13 cellular contexts compared by ENCODE assay signal in the genomic region with DNA sequence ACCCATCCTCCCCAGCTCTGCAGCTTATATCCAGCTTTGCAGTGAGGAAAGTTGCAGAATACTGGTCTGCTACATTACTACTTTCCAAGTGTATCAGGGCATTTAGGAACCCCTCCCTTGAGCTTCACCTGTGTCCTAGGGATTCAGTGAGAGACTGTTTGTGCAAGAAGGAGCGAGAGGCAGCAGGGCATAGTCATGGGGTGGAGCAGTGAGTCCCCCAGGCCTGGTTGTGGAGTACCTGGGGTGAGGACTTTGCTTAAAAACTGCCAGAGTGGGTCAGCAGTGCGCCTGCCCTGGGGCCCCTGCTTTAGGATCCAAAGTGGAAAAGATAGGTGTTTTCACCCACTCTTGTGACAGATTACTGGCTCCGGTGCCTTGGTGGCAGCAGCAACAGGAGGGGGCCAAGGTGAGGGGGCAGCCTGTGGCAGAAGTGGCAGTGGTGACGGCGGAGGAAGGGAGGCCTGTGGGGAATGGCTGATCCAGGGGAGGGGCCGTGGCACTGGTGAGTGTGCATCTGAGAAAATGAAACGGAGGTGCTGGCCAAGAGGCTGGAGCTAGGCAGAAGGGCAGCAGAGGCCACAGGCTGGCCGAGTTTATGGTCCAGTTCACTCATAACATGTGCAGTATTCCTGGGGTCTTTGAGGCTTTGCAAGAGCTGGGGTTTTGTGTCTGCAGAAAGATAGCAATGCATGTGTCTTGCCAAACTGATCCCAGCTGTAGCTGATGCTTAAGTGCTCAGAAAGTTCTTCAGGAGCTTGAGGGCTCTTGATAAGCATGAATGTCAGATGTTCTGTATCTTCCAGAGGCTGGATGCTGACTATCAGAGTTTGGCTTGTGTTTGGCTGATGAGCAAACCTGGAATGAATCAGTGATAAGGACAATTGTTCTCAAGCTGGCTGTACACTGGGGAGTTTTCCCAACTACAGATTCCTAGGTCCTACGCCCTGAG. TPM values are rescaled to one million over a fixed set of nuclear protein-coding genes. Genes with fewer than 3 reads are reported as not detected.
DNase-seq lines count a peak whose midpoint lies in the region; ATAC-seq and TF ChIP-seq lines count a peak whose summit lies in the region.
"Had no signal": no experiment of that assay in that cellular context is flagged by ENCODE, and none has a peak within 500 bp of the region (broad histone marks: within the 10 kb centered on the region; RNA-seq: fewer than 3 reads in every experiment).

No MANE protein-coding gene starts in this region.

- ATAC-seq in heart right ventricle (no peak), Right ventricle myocardium superior (ENCODE audit: poor library complexity) (no peak), lower lobe of right lung (no peak)

- H3K4me3 ChIP-seq in heart right ventricle (no peak overlapping the region), colonic mucosa (no peak overlapping the region), lower lobe of right lung (no peak overlapping the region), uterus (no peak overlapping the region), Karpas-422 (ENCODE audit: low read length) (no peak overlapping the region)

- H3K79me2 ChIP-seq in Karpas-422 (ENCODE audit: low read length): no peaks in the 10 kb centered on the region

- H2AFZ ChIP-seq in Karpas-422 (ENCODE audit: low read length): no peak overlapping the region

- 68 to 73% methylated on average over 9 of the region's 9 CpGs for WGBS in heart right ventricle, 2 donors

- H3K9ac ChIP-seq in colonic mucosa (ENCODE audit: low read depth in 2 of 2, low read length in 2 of 2): peak overlapping the region in 1 of 2 donors; percentile 15
- no peak overlapping the region for H3K9ac ChIP-seq in Karpas-422 (ENCODE audit: low read length)

- H3K4me2 ChIP-seq in Karpas-422 (ENCODE audit: low read depth, low read length, poor library complexity, severe bottlenecking): no peak overlapping the region

- TF ChIP-seq CTCF in heart right ventricle (IDR thresholded peaks at IDR 0.05) (no peak), colonic mucosa (IDR thresholded peaks at IDR 0.05) (no peak), lower lobe of right lung (IDR thresholded peaks at IDR 0.05) (no peak), uterus (IDR thresholded peaks at IDR 0.05) (no peak)

- peak overlapping the region in 8 of 10 donors; percentile 67 to 85 (median 78) for H3K27ac ChIP-seq in heart right ventricle
- peak overlapping the region; percentile 16 for H3K27ac ChIP-seq in colonic mucosa
- H3K27ac ChIP-seq in lower lobe of right lung: peak overlapping the region; percentile 67
- peak overlapping the region; percentile 26 to 53 for H3K27ac ChIP-seq in uterus
- no peak overlapping the region for H3K27ac ChIP-seq in Karpas-422 (ENCODE audit: low read length)

- peaks cover 15 to 67% (median 46%) of the 10 kb centered on the region in 9 donors for H3K4me1 ChIP-seq in heart right ventricle
- H3K4me1 ChIP-seq in colonic mucosa: no peaks in the 10 kb centered on the region
- H3K4me1 ChIP-seq in lower lobe of right lung: peaks cover 41% of the 10 kb centered on the region
- peaks cover 0 to 11% of the 10 kb centered on the region in 2 donors for H3K4me1 ChIP-seq in uterus
- no peaks in the 10 kb centered on the region for H3K4me1 ChIP-seq in Karpas-422 (ENCODE audit: low read length)
- H3K4me1 ChIP-seq: BE2C had no signal

- H3K9me3 ChIP-seq in heart right ventricle (no peaks in the 10 kb centered on the region), colonic mucosa (no peaks in the 10 kb centered on the region), lower lobe of right lung (no peaks in the 10 kb centered on the region), uterus (no peaks in the 10 kb centered on the region), Karpas-422 (ENCODE audit: low read length) (no peaks in the 10 kb centered on the region)
- H3K9me3 ChIP-seq: BE2C had no signal

- H3K36me3 ChIP-seq in heart right ventricle (peaks cover 0 to 71% (median 24%) of the 10 kb centered on the region in 9 donors), colonic mucosa (no peaks in the 10 kb centered on the region), lower lobe of right lung (peaks cover 59% of the 10 kb centered on the region), uterus (no peaks in the 10 kb centered on the region), Karpas-422 (ENCODE audit: insufficient read depth, low read length) (no peaks in the 10 kb centered on the region)
- H3K36me3 ChIP-seq: BE2C had no signal

- TF ChIP-seq POLR2A in uterus (IDR thresholded peaks at IDR 0.05): no peak

- intact Hi-C loops in heart right ventricle (cut with DNase I): loop anchor here in 8 of 10 donors (1.0 to 5.0 kb wide), 4 partner anchors 47 to 67 kb away; a partner anchor contains a TSS
- intact Hi-C loops in Right ventricle myocardium superior (cut with DNase I): loop anchor here (5.0 kb wide), 1 partner anchor 67 kb away; no protein-coding TSS in a partner anchor
- intact Hi-C loops in colonic mucosa (cut with DNase I): no loop called here
- intact Hi-C loops in lower lobe of right lung (cut with DNase I): no loop called here
- intact Hi-C loops in uterus (cut with DNase I; ENCODE audit: low total_unique reads): loop anchor here (10.0 kb wide), 1 partner anchor 64 kb away; no protein-coding TSS in a partner anchor

- H3K27me3 ChIP-seq in heart right ventricle: no peaks in the 10 kb centered on the region
- no peaks in the 10 kb centered on the region for H3K27me3 ChIP-seq in colonic mucosa
- no peaks in the 10 kb centered on the region for H3K27me3 ChIP-seq in lower lobe of right lung (ENCODE audit: low read depth)
- no peaks in the 10 kb centered on the region for H3K27me3 ChIP-seq in uterus
- no peaks in the 10 kb centered on the region for H3K27me3 ChIP-seq in Karpas-422 (ENCODE audit: low read length)
- H3K27me3 ChIP-seq: BE2C had no signal

- no peaks in the 10 kb centered on the region for H4K20me1 ChIP-seq in Karpas-422 (ENCODE audit: insufficient read depth, low read depth, low read length)

- DNase-seq in heart right ventricle: no peak
- DNase-seq in Right ventricle myocardium superior: no peak
- DNase-seq in colonic mucosa: no peak
- no peak for DNase-seq in lower lobe of right lung
- DNase-seq in uterus: no peak
- DNase-seq in Karpas-422: no peak
- no peak for DNase-seq in Kasumi-1 (lab: John Stamatoyannopoulos, UW)
- DNase-seq in NCI-H2081 treated with DMSO at 0.1 percent for 48 hours (lab: John Stamatoyannopoulos, UW): no peak
- DNase-seq: BE2C, NCI-H2081, T-helper 2 cell had no signal

- H3K9me2 ChIP-seq in Karpas-422 (replicated peaks; ENCODE audit: insufficient read depth, low read length): no peaks in the 10 kb centered on the region

RNA-seq across cellular contexts. Expression of a gene that starts 43.4 kb away (rescaled TPM):
- not detected for total RNA-seq in heart right ventricle
- polyA plus RNA-seq in heart right ventricle: not detected
- not detected for total RNA-seq in Right ventricle myocardium superior
- not detected for total RNA-seq in colonic mucosa
- not detected for total RNA-seq in lower lobe of right lung
- total RNA-seq in uterus: under 1 TPM in 1 of 4 donors, not detected in 3; 0.58 TPM
- total RNA-seq in Karpas-422 (2014; rRNA removed; shearing (Covaris generic); ENCODE audit: low replicate concordance): not detected in 2 replicates
- total RNA-seq: dermis microvascular lymphatic vessel endothelial cell, LHCN-M2 had no signal

RNA-seq across cellular contexts. Expression of a gene that starts 44.5 kb away (rescaled TPM):
- total RNA-seq in heart right ventricle: 10 to 100 TPM; 17.9 to 50.1 (median 22.5) TPM
- polyA plus RNA-seq in heart right ventricle: 10 to 100 TPM; 18.4 to 32.0 TPM
- total RNA-seq in Right ventricle myocardium superior: 18.2 TPM
- 10 to 100 TPM; 27.0 to 31.3 TPM for total RNA-seq in colonic mucosa
- 79.4 TPM for total RNA-seq in lower lobe of right lung
- total RNA-seq in uterus: 100 to 1,000 TPM in 2 of 4 donors, 10 to 100 TPM in 2; 39.0 to 118 (median 78.3) TPM
- 15.4 and 21.5 TPM in 2 replicates for total RNA-seq in Karpas-422 (2014; rRNA removed; shearing (Covaris generic); ENCODE audit: low replicate concordance)

RNA-seq across cellular contexts. Expression of a gene that starts 46.9 kb away (rescaled TPM):
- total RNA-seq in heart right ventricle (10 to 100 TPM; 21.1 to 38.4 (median 27.2) TPM), Right ventricle myocardium superior (26.8 TPM), colonic mucosa (10 to 100 TPM in 1 of 2 donors, 1 to 10 TPM in 1; 9.1 to 14.3 TPM), lower lobe of right lung (16.3 TPM), uterus (10 to 100 TPM in 2 of 4 donors, 1 to 10 TPM in 2; 4.4 to 16.6 (median 8.3) TPM)
- polyA plus RNA-seq in heart right ventricle: 10 to 100 TPM; 33.1 to 35.0 TPM
- total RNA-seq in Karpas-422 (2014; rRNA removed; shearing (Covaris generic); ENCODE audit: low replicate concordance): 2.3 and 5.4 TPM in 2 replicates

Comparison
In these comparisons a context has a peak if more than half of its experiments do, and no peak if none do; other contexts are left out.
1. intact Hi-C loops: an anchor here in heart right ventricle (1.0 to 5.0 kb wide), Right ventricle myocardium superior (5.0 kb wide) and uterus (10.0 kb wide); none called in colonic mucosa and lower lobe of right lung.